In the genomic region with DNA sequence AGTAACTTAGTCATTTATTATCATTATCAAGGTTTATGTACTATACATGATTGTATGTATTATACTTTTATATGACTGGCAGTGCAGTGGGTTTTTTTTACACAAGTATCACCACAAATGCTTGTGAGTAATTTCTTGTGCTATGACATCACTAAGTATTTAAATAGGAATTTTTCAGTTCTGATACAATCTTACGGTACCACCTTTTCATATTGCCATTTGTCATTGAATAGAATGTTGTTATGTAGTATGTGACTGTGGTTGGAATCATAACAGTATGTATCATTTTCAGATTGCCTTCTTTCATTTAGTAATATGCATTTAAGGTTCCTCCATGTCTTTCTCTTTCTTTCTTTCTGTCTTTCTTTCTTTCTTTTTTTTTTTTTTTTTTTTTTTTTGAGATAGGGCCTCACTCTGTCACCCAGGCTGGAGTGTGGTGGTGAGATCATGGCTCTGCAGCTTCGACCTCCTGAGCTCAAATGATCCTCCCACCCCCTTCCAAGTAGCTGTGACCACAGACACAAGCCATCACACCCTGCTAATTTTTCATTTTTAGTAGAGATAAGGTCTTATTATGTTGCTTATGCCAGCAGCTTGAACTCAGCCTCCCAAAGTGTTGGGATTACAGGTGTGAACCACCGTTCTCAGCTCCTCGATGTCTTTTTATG, we compare ENCODE assay signal across 15 cellular contexts. TPM values are rescaled to one million over a fixed set of nuclear protein-coding genes. Genes with fewer than 3 reads are reported as not detected.
A peak's percentile ranks its signal among the peaks of the same experiment; 100 is the strongest.
DNase-seq lines count a peak whose midpoint lies in the region; ATAC-seq, FAIRE-seq and TF ChIP-seq lines count a peak whose summit lies in the region.
"Had no signal": no experiment of that assay in that cellular context is flagged by ENCODE, and none has a peak within 500 bp of the region (broad histone marks: within the 10 kb centered on the region; RNA-seq: fewer than 3 reads in every experiment).

No MANE protein-coding gene starts in this region.

- H3K4me1 Mint-ChIP-seq in CD4-positive, alpha-beta T cell (ENCODE audit: low read depth) = peaks cover 89% of the 10 kb centered on the region
- H3K4me1 Mint-ChIP-seq in activated T-helper 2 cell treated with anti-CD3 and anti-CD28 coated beads, Interferon-gamma antibody, Interleukin-2, Interleukin-4, amounts not matched to agents 10 μg/mL and 5 μg/mL and 100 μg/mL, durations not matched to agents 14 hours and 24 hours and 36 hours (ENCODE audit: low read depth) = peaks cover 53% of the 10 kb centered on the region
- peaks cover 57 to 94% (median 87%) of the 10 kb centered on the region in 7 donors for H3K4me1 Mint-ChIP-seq in naive thymus-derived CD4-positive, alpha-beta T cell
- H3K4me1 Mint-ChIP-seq: nephron progenitor cell had no signal

- peak overlapping the region; percentile 69 for H3K27ac ChIP-seq in CD4-positive, alpha-beta T cell (ENCODE audit: low read depth, low read length)
- H3K27ac ChIP-seq in naive thymus-derived CD4-positive, alpha-beta T cell (ENCODE audit: low read depth, low read length) = peak overlapping the region; percentile 70
- H3K27ac ChIP-seq in pancreas = no peak overlapping the region
- H3K27ac ChIP-seq: dorsolateral prefrontal cortex, esophagus muscularis mucosa, tibial nerve had no signal

- no peaks in the 10 kb centered on the region for H3K9me3 Mint-ChIP-seq in CD4-positive, alpha-beta T cell
- H3K9me3 Mint-ChIP-seq in activated T-helper 2 cell treated with anti-CD3 and anti-CD28 coated beads, Interferon-gamma antibody, Interleukin-2, Interleukin-4, amounts not matched to agents 10 μg/mL and 5 μg/mL and 100 μg/mL, durations not matched to agents 14 hours and 24 hours and 36 hours = peaks cover 4% of the 10 kb centered on the region
- peaks cover 0 to 5% (median 0%) of the 10 kb centered on the region in 11 donors for H3K9me3 Mint-ChIP-seq in naive thymus-derived CD4-positive, alpha-beta T cell
- H3K9me3 Mint-ChIP-seq: nephron progenitor cell had no signal

- H3K27ac Mint-ChIP-seq in CD4-positive, alpha-beta T cell = no peak overlapping the region
- H3K27ac Mint-ChIP-seq in activated T-helper 2 cell treated with anti-CD3 and anti-CD28 coated beads, Interferon-gamma antibody, Interleukin-2, Interleukin-4, amounts not matched to agents 10 μg/mL and 5 μg/mL and 100 μg/mL, durations not matched to agents 14 hours and 24 hours and 36 hours = peak overlapping the region; percentile 74
- H3K27ac Mint-ChIP-seq in naive thymus-derived CD4-positive, alpha-beta T cell = peak overlapping the region; percentile 38 to 95 (median 90)

- H3K9me3 ChIP-seq in CD4-positive, alpha-beta T cell (ENCODE audit: control insufficient read depth, low read length) = no peaks in the 10 kb centered on the region
- no peaks in the 10 kb centered on the region for H3K9me3 ChIP-seq in naive thymus-derived CD4-positive, alpha-beta T cell (ENCODE audit: control insufficient read depth in 2 of 3, low read length in 3 of 3)
- no peaks in the 10 kb centered on the region for H3K9me3 ChIP-seq in pancreas
- H3K9me3 ChIP-seq: esophagus muscularis mucosa, HAP-1, tibial nerve had no signal

- H3K4me3 Mint-ChIP-seq in CD4-positive, alpha-beta T cell = peak overlapping the region; percentile 62
- no peak overlapping the region for H3K4me3 Mint-ChIP-seq in activated T-helper 2 cell treated with anti-CD3 and anti-CD28 coated beads, Interferon-gamma antibody, Interleukin-2, Interleukin-4, amounts not matched to agents 10 μg/mL and 5 μg/mL and 100 μg/mL, durations not matched to agents 14 hours and 24 hours and 36 hours (ENCODE audit: low read depth)
- peak overlapping the region in 7 of 10 donors; percentile 6 to 82 (median 64) for H3K4me3 Mint-ChIP-seq in naive thymus-derived CD4-positive, alpha-beta T cell
- H3K4me3 Mint-ChIP-seq: nephron progenitor cell had no signal

- H3K4me1 ChIP-seq in naive thymus-derived CD4-positive, alpha-beta T cell (ENCODE audit: control insufficient read depth in 2 of 2, insufficient read depth in 2 of 2, low read length in 2 of 2) = peaks cover 73 to 87% of the 10 kb centered on the region in 2 donors
- H3K4me1 ChIP-seq in pancreas = no peaks in the 10 kb centered on the region
- H3K4me1 ChIP-seq: esophagus muscularis mucosa, HAP-1, tibial nerve had no signal

- no peaks in the 10 kb centered on the region for H3K27me3 ChIP-seq in CD4-positive, alpha-beta T cell (ENCODE audit: control insufficient read depth, insufficient read depth, low read length)
- H3K27me3 ChIP-seq in naive thymus-derived CD4-positive, alpha-beta T cell (ENCODE audit: control insufficient read depth in 2 of 2, insufficient read depth in 2 of 2, low read length in 2 of 2) = no peaks in the 10 kb centered on the region
- no peaks in the 10 kb centered on the region for H3K27me3 ChIP-seq in pancreas
- H3K27me3 ChIP-seq: dorsolateral prefrontal cortex, esophagus muscularis mucosa, tibial nerve had no signal

- peak; percentile 13 for ATAC-seq in CD4-positive, alpha-beta T cell (ENCODE audit: poor library complexity)
- peak; percentile 28 for ATAC-seq in naive thymus-derived CD4-positive, alpha-beta T cell
- no peak for ATAC-seq in pancreas
- ATAC-seq in GM21825 (IDR thresholded peaks at IDR 0.05; ENCODE audit: unreplicated experiment) = no peak

- no peak for TF ChIP-seq CTCF in CD4-positive, alpha-beta T cell (IDR thresholded peaks at IDR 0.05)
- TF ChIP-seq CTCF in D721Med (IDR thresholded peaks at IDR 0.05; ENCODE audit: insufficient read depth, missing control alignments) = no peak
- TF ChIP-seq CTCF in pancreas (IDR thresholded peaks at IDR 0.05) = no peak

- POLR2A ChIA-PET in CD4-positive, alpha-beta T cell (lab: Charles Lee) = interaction anchor here (6.2 to 8.7 kb wide), 2 partner anchors 10 to 16 kb away, joined by 58 to 773 read pairs; a partner anchor contains a TSS
- POLR2A ChIA-PET in naive thymus-derived CD4-positive, alpha-beta T cell (lab: Charles Lee) = interaction anchor here (0.8 to 13.4 kb wide), 5 partner anchors 10 to 46 kb away, joined by 3 to 779 read pairs (median 6); a partner anchor contains a TSS

- FAIRE-seq in D721Med (lab: Jason Lieb, UNC) = peak; percentile 44
- FAIRE-seq in pancreas (lab: Jason Lieb, UNC) = no peak
- FAIRE-seq: bronchial epithelial cell had no signal

- CTCF ChIA-PET in CD4-positive, alpha-beta T cell (lab: Charles Lee) = interaction anchor here (2.6 kb wide), 1 partner anchor 19 kb away, joined by 22 read pairs; a partner anchor contains a TSS
- CTCF ChIA-PET in naive thymus-derived CD4-positive, alpha-beta T cell (lab: Charles Lee) = interaction anchor here (7.2 kb wide), 1 partner anchor 17 kb away, joined by 104 read pairs; a partner anchor contains a TSS

- H3K36me3 ChIP-seq in naive thymus-derived CD4-positive, alpha-beta T cell (ENCODE audit: control insufficient read depth in 2 of 3, insufficient read depth in 3 of 3, low read length in 3 of 3) = peaks cover 5 to 10% (median 6%) of the 10 kb centered on the region in 3 experiments
- H3K36me3 ChIP-seq in pancreas = no peaks in the 10 kb centered on the region

- 81 to 93% methylated on average over 4 of the region's 4 CpGs for WGBS in pancreas, 2 donors

- H3K36me3 Mint-ChIP-seq in CD4-positive, alpha-beta T cell (ENCODE audit: low read depth) = peaks cover 71% of the 10 kb centered on the region
- peaks cover 69% of the 10 kb centered on the region for H3K36me3 Mint-ChIP-seq in activated T-helper 2 cell treated with anti-CD3 and anti-CD28 coated beads, Interferon-gamma antibody, Interleukin-2, Interleukin-4, amounts not matched to agents 10 μg/mL and 5 μg/mL and 100 μg/mL, durations not matched to agents 14 hours and 24 hours and 36 hours (ENCODE audit: low read depth)
- H3K36me3 Mint-ChIP-seq in naive thymus-derived CD4-positive, alpha-beta T cell = peaks cover 3 to 57% (median 37%) of the 10 kb centered on the region in 5 donors

- H3K4me3 ChIP-seq in naive thymus-derived CD4-positive, alpha-beta T cell (ENCODE audit: low read length) = no peak overlapping the region
- H3K4me3 ChIP-seq in pancreas = no peak overlapping the region
- H3K4me3 ChIP-seq: dorsolateral prefrontal cortex, esophagus muscularis mucosa, HAP-1, tibial nerve had no signal

- DNase-seq in CD4-positive, alpha-beta T cell = no peak
- DNase-seq in D721Med (ENCODE audit: insufficient read length, low spot score) = no peak
- DNase-seq in activated T-helper 2 cell treated with anti-CD3 and anti-CD28 coated beads, Interferon-gamma antibody, Interleukin-2, Interleukin-4, amounts not matched to agents 10 μg/mL and 5 μg/mL and 100 μg/mL, durations not matched to agents 14 hours and 24 hours and 36 hours (ENCODE audit: low spot score) = no peak
- peak in 1 of 9 donors; percentile 30 for DNase-seq in naive thymus-derived CD4-positive, alpha-beta T cell
- no peak for DNase-seq in COR-L47 (lab: John Stamatoyannopoulos, UW)
- DNase-seq in pancreas = no peak
- DNase-seq: dorsolateral prefrontal cortex, NCI-H146, NCI-H345, nephron progenitor cell had no signal

- intact Hi-C loops in CD4-positive, alpha-beta T cell (cut with DNase I, micrococcal nuclease) = no loop called here
- intact Hi-C loops in activated T-helper 2 cell treated with anti-CD3 and anti-CD28 coated beads, Interferon-gamma antibody, Interleukin-2, Interleukin-4, amounts not matched to agents 10 μg/mL and 5 μg/mL and 100 μg/mL, durations not matched to agents 14 hours and 24 hours and 36 hours (cut with micrococcal nuclease) = loop anchor here (1.0 to 5.0 kb wide), 4 partner anchors 16 to 383 kb away; a partner anchor contains a TSS
- intact Hi-C loops in naive thymus-derived CD4-positive, alpha-beta T cell (cut with micrococcal nuclease) = no loop called here
- intact Hi-C loops in pancreas (cut with DNase I) = no loop called here

- H3K27me3 Mint-ChIP-seq in CD4-positive, alpha-beta T cell = no peaks in the 10 kb centered on the region
- H3K27me3 Mint-ChIP-seq in activated T-helper 2 cell treated with anti-CD3 and anti-CD28 coated beads, Interferon-gamma antibody, Interleukin-2, Interleukin-4, amounts not matched to agents 10 μg/mL and 5 μg/mL and 100 μg/mL, durations not matched to agents 14 hours and 24 hours and 36 hours (ENCODE audit: low read depth) = no peaks in the 10 kb centered on the region
- H3K27me3 Mint-ChIP-seq in naive thymus-derived CD4-positive, alpha-beta T cell = no peaks in the 10 kb centered on the region

RNA-seq across cellular contexts. Expression of a gene that starts 18.6 kb away (rescaled TPM):
- total RNA-seq in CD4-positive, alpha-beta T cell = 100 to 1,000 TPM; 307 to 329 TPM
- 34.1 and 34.7 TPM in 2 replicates for total RNA-seq in activated T-helper 2 cell treated with anti-CD3 and anti-CD28 coated beads, Interferon-gamma antibody, Interleukin-2, Interleukin-4, amounts not matched to agents 10 μg/mL and 5 μg/mL and 100 μg/mL, durations not matched to agents 14 hours and 24 hours and 36 hours
- total RNA-seq in naive thymus-derived CD4-positive, alpha-beta T cell = 100 to 1,000 TPM; 183 to 879 (median 440) TPM
- 100 to 1,000 TPM in 1 of 2 donors, 10 to 100 TPM in 1; 84.7 to 161 TPM for polyA plus RNA-seq in naive thymus-derived CD4-positive, alpha-beta T cell
- total RNA-seq in pancreas = 10 to 100 TPM; 34.4 to 68.6 (median 45.6) TPM
- 10 to 100 TPM; 19.3 to 24.6 TPM for polyA plus RNA-seq in pancreas

RNA-seq across cellular contexts. Expression of a gene that starts 19.1 kb away (rescaled TPM):
- 10 to 100 TPM; 25.4 to 28.9 TPM for total RNA-seq in CD4-positive, alpha-beta T cell
- total RNA-seq in activated T-helper 2 cell treated with anti-CD3 and anti-CD28 coated beads, Interferon-gamma antibody, Interleukin-2, Interleukin-4, amounts not matched to agents 10 μg/mL and 5 μg/mL and 100 μg/mL, durations not matched to agents 14 hours and 24 hours and 36 hours = 25.6 and 28.5 TPM in 2 replicates
- 10 to 100 TPM; 38.4 to 89.2 (median 45.9) TPM for total RNA-seq in naive thymus-derived CD4-positive, alpha-beta T cell
- polyA plus RNA-seq in naive thymus-derived CD4-positive, alpha-beta T cell = 10 to 100 TPM; 45.6 to 67.0 TPM
- 1 to 10 TPM; 3.9 to 10.0 (median 5.2) TPM for total RNA-seq in pancreas
- 1 to 10 TPM; 1.4 to 2.3 TPM for polyA plus RNA-seq in pancreas

Comparison
In these comparisons a context has a peak if more than half of its experiments do, and no peak if none do; other contexts are left out.
1. ATAC-seq: peak in CD4-positive, alpha-beta T cell (single experiment) and naive thymus-derived CD4-positive, alpha-beta T cell (single experiment); none in pancreas (0 of 4) and GM21825 (single experiment).
2. H3K27ac ChIP-seq: peak in CD4-positive, alpha-beta T cell (single experiment) and naive thymus-derived CD4-positive, alpha-beta T cell (single experiment); none in pancreas (0 of 4).